ENCODE assay signal across 2 cellular contexts in genomic region chr11:120908521-120909181, GRCh38.
TF ChIP-seq lines count a peak whose summit lies in the region.

No MANE protein-coding gene starts in this region.

TF ChIP-seq in GM12878, 131 proteins besides CTCF, POLR2A, EP300 and RAD21 (continued from another document):
- TF ChIP-seq MEF2B (IDR thresholded peaks at IDR 0.05; ENCODE audit: partially characterized antibody, poor library complexity, severe bottlenecking) (no peak), SREBF2 (IDR thresholded peaks at IDR 0.05; ENCODE audit: low read length) (no peak), ZBED1 (IDR thresholded peaks at IDR 0.05; ENCODE audit: borderline replicate concordance) (no peak), ZBTB40 (IDR thresholded peaks at IDR 0.05; ENCODE audit: borderline replicate concordance) (no peak), ETV6 (conservative IDR thresholded peaks at IDR 0.05 in 1 of 2, IDR thresholded peaks at IDR 0.05 in 1 of 2; ENCODE audit: borderline replicate concordance in 1 of 2, low read depth in 1 of 2) (no peak), TARDBP (IDR thresholded peaks at IDR 0.05; ENCODE audit: borderline replicate concordance) (no peak), ZNF24 (IDR thresholded peaks at IDR 0.05) (no peak), ZNF207 (IDR thresholded peaks at IDR 0.05; ENCODE audit: borderline replicate concordance) (no peak), JUND (IDR thresholded peaks at IDR 0.05; ENCODE audit: low read depth, low read length) (no peak), BCL3 (IDR thresholded peaks at IDR 0.05; ENCODE audit: borderline replicate concordance, insufficient read depth, low read depth, low read length, poor library complexity, severe bottlenecking) (no peak), NKRF (conservative IDR thresholded peaks at IDR 0.05) (no peak), RCOR1 (conservative IDR thresholded peaks at IDR 0.05; ENCODE audit: low read depth, low read length) (no peak), RAD51 (IDR thresholded peaks at IDR 0.05) (no peak), IKZF2 (IDR thresholded peaks at IDR 0.05) (no peak), FOXM1 (IDR thresholded peaks at IDR 0.05; ENCODE audit: low read depth, low read length) (no peak), STAT1 (conservative IDR thresholded peaks at IDR 0.05) (no peak), IRF4 (IDR thresholded peaks at IDR 0.05; ENCODE audit: low read depth, low read length) (no peak), POU2F2 (IDR thresholded peaks at IDR 0.05; ENCODE audit: borderline replicate concordance, low read depth, low read length) (no peak)

TF ChIP-seq in GM23338, 12 proteins besides CTCF, POLR2A, EP300 and RAD21 (continued from another document):
- TF ChIP-seq ZNF462 (CRISPR knock-in tag; IDR thresholded peaks at IDR 0.05), result no peak
- TF ChIP-seq STAT1 (IDR thresholded peaks at IDR 0.05; ENCODE audit: unreplicated experiment), result no peak
- no peak for TF ChIP-seq CREB1 (CRISPR knock-in tag; IDR thresholded peaks at IDR 0.05; ENCODE audit: low read depth)
- no peak for TF ChIP-seq POLR2AphosphoS5 (IDR thresholded peaks at IDR 0.05; ENCODE audit: low read depth)
- no peak for TF ChIP-seq REST (IDR thresholded peaks at IDR 0.05; ENCODE audit: unreplicated experiment)
- TF ChIP-seq ZNF114 (CRISPR knock-in tag; IDR thresholded peaks at IDR 0.05), result no peak
